ENCODE assay signal across 1 cellular context in the genomic region with DNA sequence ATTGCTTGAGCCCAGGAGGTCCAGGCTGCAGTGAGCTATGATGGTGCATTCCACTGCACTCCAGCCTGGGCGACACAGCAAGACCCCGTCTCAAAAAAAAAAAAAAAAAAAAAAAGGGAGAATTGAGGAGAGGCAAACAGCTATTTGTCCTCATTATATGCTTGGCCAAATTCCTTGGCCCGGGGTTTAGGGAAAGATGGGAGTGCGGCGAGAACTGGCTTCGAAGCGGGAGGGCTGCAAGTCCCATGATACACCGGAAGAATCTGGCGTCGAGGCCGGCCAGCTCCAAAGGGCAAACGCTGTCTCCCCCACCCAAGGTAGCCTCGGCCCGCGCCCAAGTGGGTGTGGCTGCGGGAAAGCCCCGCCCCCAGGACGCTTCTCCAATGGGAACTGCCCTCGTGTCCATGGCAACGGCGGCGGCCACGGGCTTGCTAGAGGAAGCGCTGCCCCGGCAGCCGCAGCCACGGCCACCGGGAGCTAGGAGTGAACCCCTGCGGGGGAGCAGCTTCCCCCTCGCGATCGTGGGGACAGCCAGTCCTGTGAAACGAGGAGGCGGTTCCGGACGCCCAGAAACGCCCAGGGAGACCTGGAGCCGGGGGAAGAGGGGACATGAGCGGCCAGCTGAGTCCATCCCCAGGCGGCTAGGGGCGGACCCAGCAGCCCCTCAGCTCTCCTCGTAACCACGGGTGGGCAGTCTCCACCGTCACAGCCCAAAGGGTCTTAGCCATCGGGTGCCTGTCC.
TF ChIP-seq lines count a peak whose summit lies in the region.

A gene with protein sequence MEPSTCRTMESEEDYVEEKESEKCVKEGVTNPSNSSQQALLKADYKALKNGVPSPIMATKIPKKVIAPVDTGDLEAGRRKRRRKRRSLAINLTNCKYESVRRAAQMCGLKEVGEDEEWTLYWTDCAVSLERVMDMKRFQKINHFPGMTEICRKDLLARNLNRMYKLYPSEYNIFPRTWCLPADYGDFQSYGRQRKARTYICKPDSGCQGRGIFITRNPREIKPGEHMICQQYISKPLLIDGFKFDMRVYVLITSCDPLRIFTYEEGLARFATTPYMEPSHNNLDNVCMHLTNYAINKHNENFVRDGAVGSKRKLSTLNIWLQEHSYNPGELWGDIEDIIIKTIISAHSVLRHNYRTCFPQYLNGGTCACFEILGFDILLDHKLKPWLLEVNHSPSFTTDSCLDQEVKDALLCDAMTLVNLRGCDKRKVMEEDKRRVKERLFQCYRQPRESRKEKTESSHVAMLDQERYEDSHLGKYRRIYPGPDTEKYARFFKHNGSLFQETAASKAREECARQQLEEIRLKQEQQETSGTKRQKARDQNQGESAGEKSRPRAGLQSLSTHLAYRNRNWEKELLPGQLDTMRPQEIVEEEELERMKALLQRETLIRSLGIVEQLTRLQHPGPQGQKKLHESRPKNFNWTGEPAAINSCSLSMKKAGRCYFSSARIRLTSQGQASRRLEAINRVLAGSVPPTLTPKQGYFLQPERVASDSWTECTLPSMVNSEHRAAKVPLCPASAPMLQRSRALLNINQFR (plus strand): TSS at position 434 of the 741 bp plus-strand sequence. CDS start 1,075 bp downstream, outside the sequence.

TF ChIP-seq in K562, 482 proteins besides CTCF, POLR2A, EP300 and RAD21 (continues in another document):
- TF ChIP-seq, protein P1, sequence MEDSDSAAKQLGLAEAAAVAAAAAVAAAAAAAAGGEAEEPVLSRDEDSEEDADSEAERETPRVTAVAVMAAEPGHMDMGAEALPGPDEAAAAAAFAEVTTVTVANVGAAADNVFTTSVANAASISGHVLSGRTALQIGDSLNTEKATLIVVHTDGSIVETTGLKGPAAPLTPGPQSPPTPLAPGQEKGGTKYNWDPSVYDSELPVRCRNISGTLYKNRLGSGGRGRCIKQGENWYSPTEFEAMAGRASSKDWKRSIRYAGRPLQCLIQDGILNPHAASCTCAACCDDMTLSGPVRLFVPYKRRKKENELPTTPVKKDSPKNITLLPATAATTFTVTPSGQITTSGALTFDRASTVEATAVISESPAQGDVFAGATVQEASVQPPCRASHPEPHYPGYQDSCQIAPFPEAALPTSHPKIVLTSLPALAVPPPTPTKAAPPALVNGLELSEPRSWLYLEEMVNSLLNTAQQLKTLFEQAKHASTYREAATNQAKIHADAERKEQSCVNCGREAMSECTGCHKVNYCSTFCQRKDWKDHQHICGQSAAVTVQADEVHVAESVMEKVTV (CRISPR knock-in tag; IDR thresholded peaks at IDR 0.05) = no peak
- TF ChIP-seq EGR1 (conservative IDR thresholded peaks at IDR 0.05) (0 out of 2 replicates have a peak, but pooled peaks have one; percentile 9), JUND (IDR thresholded peaks at IDR 0.05; ENCODE audit: borderline replicate concordance, low read depth, low read length) (peak; percentile 21; the same call in 1 of the 2 replicates), JUND (tag; IDR thresholded peaks at IDR 0.05; ENCODE audit: borderline replicate concordance, low read depth, low read length) (no peak; the same call in 2 of the 3 replicates), MXI1 (IDR thresholded peaks at IDR 0.05; ENCODE audit: low read depth, low read length) (0 out of 2 replicates have a peak, but pooled peaks have one; percentile 45), NFIC (IDR thresholded peaks at IDR 0.05) (peak; percentile 61), YY1 (IDR thresholded peaks at IDR 0.05; ENCODE audit: borderline replicate concordance in 1 of 3, control insufficient read depth in 1 of 3, extremely low read depth in 1 of 3, insufficient read depth in 3 of 3, insufficient read length in 1 of 3, insufficient replicate concordance in 2 of 3, low read depth in 1 of 3, low read length in 2 of 3) (peak in 1 of 3 experiments; percentile 13), SAFB (IDR thresholded peaks at IDR 0.05; ENCODE audit: borderline replicate concordance, low read depth, low read length) (peak; percentile 86; the same call in 1 of the 2 replicates), ATF1 (CRISPR knock-in tag; IDR thresholded peaks at IDR 0.05) (no peak), ATF1 (tag; IDR thresholded peaks at IDR 0.05) (peak; percentile 19; the same call in 1 of the 2 replicates), SUPT5H (IDR thresholded peaks at IDR 0.05) (peak; percentile 47; the same call in 1 of the 2 replicates), MEIS2 (IDR thresholded peaks at IDR 0.05; ENCODE audit: partially characterized antibody) (no peak), ELF2 (CRISPR knock-in tag; IDR thresholded peaks at IDR 0.05) (0 out of 2 replicates have a peak, but pooled peaks have one; percentile 65), ZNF384 (IDR thresholded peaks at IDR 0.05; ENCODE audit: low read depth, low read length) (0 out of 2 replicates have a peak, but pooled peaks have one; percentile 15), ZNF668 (CRISPR knock-in tag; IDR thresholded peaks at IDR 0.05) (no peak), KLF6 (CRISPR knock-in tag; IDR thresholded peaks at IDR 0.05; ENCODE audit: borderline replicate concordance) (peak; percentile 26; the same call in 1 of the 2 replicates), HMGN3 (IDR thresholded peaks at IDR 0.05; ENCODE audit: borderline replicate concordance, extremely low read depth, insufficient read length, low read depth, low read length) (peak; percentile 49), CC2D1A (IDR thresholded peaks at IDR 0.05) (0 out of 2 replicates have a peak, but pooled peaks have one; percentile 26), ELF1 (tag; IDR thresholded peaks at IDR 0.05) (peak; percentile 29; the same call in 1 of the 2 replicates), RB1 (IDR thresholded peaks at IDR 0.05; ENCODE audit: low read depth) (no peak; the same call in 1 of the 2 replicates), ZNF282 (CRISPR knock-in tag; IDR thresholded peaks at IDR 0.05) (no peak), ZNF76 (CRISPR knock-in tag; IDR thresholded peaks at IDR 0.05; ENCODE audit: borderline replicate concordance) (no peak), ZSCAN32 (CRISPR knock-in tag; IDR thresholded peaks at IDR 0.05) (no peak), CEBPG (CRISPR knock-in tag; IDR thresholded peaks at IDR 0.05) (0 out of 2 replicates have a peak, but pooled peaks have one; percentile 27), CEBPG (tag; conservative IDR thresholded peaks at IDR 0.05 in 1 of 2, IDR thresholded peaks at IDR 0.05 in 1 of 2) (no peak), PHF20 (IDR thresholded peaks at IDR 0.05; ENCODE audit: partially characterized antibody) (no peak), NONO (IDR thresholded peaks at IDR 0.05; ENCODE audit: low read depth in 2 of 2, low read length in 1 of 2) (no peak), ZNF12 (CRISPR knock-in tag; IDR thresholded peaks at IDR 0.05) (no peak), ZNF644 (tag; IDR thresholded peaks at IDR 0.05; ENCODE audit: low read depth) (0 out of 2 replicates have a peak, but pooled peaks have one; percentile 32), ETV6 (IDR thresholded peaks at IDR 0.05; ENCODE audit: borderline replicate concordance in 1 of 2, low read depth in 2 of 2, low read length in 1 of 2) (no peak), ETV6 (CRISPR knock-in tag; IDR thresholded peaks at IDR 0.05; ENCODE audit: borderline replicate concordance) (no peak), CSDE1 (IDR thresholded peaks at IDR 0.05) (peak in 1 of 2 experiments; percentile 72; a peak in 1 of 4 replicates), SNRNP70 (optimal IDR thresholded peaks at IDR 0.05; ENCODE audit: low read depth, low read length) (no peak), ILK (tag; IDR thresholded peaks at IDR 0.05; ENCODE audit: borderline replicate concordance, low read depth) (no peak), SP1 (CRISPR knock-in tag; IDR thresholded peaks at IDR 0.05) (peak; percentile 82), ETV1 (tag; conservative IDR thresholded peaks at IDR 0.05; ENCODE audit: low read depth) (no peak), BMI1 (IDR thresholded peaks at IDR 0.05; ENCODE audit: low read length) (peak; percentile 77), SMARCE1 (IDR thresholded peaks at IDR 0.05) (peak; percentile 32; the same call in 1 of the 2 replicates), RFX1 (IDR thresholded peaks at IDR 0.05) (peak; percentile 96), ZEB2 (IDR thresholded peaks at IDR 0.05) (no peak), DPF2 (IDR thresholded peaks at IDR 0.05) (0 out of 2 replicates have a peak, but pooled peaks have one; percentile 49), MAFG (tag; conservative IDR thresholded peaks at IDR 0.05) (no peak), POLR2G (IDR thresholded peaks at IDR 0.05; ENCODE audit: low read depth, low read length) (peak; percentile 84), HDAC1 (IDR thresholded peaks at IDR 0.05) (peak in 1 of 2 experiments; percentile 81; a peak in 1 of 4 replicates), TCF3 (CRISPR knock-in tag; IDR thresholded peaks at IDR 0.05) (no peak)
- TF ChIP-seq, protein P2, sequence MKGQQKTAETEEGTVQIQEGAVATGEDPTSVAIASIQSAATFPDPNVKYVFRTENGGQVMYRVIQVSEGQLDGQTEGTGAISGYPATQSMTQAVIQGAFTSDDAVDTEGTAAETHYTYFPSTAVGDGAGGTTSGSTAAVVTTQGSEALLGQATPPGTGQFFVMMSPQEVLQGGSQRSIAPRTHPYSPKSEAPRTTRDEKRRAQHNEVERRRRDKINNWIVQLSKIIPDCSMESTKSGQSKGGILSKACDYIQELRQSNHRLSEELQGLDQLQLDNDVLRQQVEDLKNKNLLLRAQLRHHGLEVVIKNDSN (CRISPR knock-in tag; IDR thresholded peaks at IDR 0.05) = peak; percentile 42; the same call in 1 of the 2 replicates
- TF ChIP-seq, protein P3, sequence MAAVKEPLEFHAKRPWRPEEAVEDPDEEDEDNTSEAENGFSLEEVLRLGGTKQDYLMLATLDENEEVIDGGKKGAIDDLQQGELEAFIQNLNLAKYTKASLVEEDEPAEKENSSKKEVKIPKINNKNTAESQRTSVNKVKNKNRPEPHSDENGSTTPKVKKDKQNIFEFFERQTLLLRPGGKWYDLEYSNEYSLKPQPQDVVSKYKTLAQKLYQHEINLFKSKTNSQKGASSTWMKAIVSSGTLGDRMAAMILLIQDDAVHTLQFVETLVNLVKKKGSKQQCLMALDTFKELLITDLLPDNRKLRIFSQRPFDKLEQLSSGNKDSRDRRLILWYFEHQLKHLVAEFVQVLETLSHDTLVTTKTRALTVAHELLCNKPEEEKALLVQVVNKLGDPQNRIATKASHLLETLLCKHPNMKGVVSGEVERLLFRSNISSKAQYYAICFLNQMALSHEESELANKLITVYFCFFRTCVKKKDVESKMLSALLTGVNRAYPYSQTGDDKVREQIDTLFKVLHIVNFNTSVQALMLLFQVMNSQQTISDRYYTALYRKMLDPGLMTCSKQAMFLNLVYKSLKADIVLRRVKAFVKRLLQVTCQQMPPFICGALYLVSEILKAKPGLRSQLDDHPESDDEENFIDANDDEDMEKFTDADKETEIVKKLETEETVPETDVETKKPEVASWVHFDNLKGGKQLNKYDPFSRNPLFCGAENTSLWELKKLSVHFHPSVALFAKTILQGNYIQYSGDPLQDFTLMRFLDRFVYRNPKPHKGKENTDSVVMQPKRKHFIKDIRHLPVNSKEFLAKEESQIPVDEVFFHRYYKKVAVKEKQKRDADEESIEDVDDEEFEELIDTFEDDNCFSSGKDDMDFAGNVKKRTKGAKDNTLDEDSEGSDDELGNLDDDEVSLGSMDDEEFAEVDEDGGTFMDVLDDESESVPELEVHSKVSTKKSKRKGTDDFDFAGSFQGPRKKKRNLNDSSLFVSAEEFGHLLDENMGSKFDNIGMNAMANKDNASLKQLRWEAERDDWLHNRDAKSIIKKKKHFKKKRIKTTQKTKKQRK (IDR thresholded peaks at IDR 0.05; ENCODE audit: borderline replicate concordance, low read depth, low read length) = no peak
- TF ChIP-seq, protein P4, sequence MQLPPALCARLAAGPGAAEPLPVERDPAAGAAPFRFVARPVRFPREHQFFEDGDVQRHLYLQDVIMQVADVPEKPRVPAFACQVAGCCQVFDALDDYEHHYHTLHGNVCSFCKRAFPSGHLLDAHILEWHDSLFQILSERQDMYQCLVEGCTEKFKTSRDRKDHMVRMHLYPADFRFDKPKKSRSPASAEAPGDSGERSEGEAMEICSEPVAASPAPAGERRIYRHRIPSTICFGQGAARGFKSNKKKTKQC (CRISPR knock-in tag; IDR thresholded peaks at IDR 0.05) = no peak
- TF ChIP-seq, protein P5, sequence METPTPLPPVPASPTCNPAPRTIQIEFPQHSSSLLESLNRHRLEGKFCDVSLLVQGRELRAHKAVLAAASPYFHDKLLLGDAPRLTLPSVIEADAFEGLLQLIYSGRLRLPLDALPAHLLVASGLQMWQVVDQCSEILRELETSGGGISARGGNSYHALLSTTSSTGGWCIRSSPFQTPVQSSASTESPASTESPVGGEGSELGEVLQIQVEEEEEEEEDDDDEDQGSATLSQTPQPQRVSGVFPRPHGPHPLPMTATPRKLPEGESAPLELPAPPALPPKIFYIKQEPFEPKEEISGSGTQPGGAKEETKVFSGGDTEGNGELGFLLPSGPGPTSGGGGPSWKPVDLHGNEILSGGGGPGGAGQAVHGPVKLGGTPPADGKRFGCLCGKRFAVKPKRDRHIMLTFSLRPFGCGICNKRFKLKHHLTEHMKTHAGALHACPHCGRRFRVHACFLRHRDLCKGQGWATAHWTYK (CRISPR knock-in tag; IDR thresholded peaks at IDR 0.05) = peak; percentile 85
- TF ChIP-seq, protein P6, sequence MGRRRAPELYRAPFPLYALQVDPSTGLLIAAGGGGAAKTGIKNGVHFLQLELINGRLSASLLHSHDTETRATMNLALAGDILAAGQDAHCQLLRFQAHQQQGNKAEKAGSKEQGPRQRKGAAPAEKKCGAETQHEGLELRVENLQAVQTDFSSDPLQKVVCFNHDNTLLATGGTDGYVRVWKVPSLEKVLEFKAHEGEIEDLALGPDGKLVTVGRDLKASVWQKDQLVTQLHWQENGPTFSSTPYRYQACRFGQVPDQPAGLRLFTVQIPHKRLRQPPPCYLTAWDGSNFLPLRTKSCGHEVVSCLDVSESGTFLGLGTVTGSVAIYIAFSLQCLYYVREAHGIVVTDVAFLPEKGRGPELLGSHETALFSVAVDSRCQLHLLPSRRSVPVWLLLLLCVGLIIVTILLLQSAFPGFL (CRISPR knock-in tag; IDR thresholded peaks at IDR 0.05) = no peak
- TF ChIP-seq, protein P7, sequence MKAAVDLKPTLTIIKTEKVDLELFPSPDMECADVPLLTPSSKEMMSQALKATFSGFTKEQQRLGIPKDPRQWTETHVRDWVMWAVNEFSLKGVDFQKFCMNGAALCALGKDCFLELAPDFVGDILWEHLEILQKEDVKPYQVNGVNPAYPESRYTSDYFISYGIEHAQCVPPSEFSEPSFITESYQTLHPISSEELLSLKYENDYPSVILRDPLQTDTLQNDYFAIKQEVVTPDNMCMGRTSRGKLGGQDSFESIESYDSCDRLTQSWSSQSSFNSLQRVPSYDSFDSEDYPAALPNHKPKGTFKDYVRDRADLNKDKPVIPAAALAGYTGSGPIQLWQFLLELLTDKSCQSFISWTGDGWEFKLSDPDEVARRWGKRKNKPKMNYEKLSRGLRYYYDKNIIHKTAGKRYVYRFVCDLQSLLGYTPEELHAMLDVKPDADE (conservative IDR thresholded peaks at IDR 0.05; ENCODE audit: control insufficient read depth, low read depth, low read length) = peak; percentile 48
- TF ChIP-seq, protein P8, sequence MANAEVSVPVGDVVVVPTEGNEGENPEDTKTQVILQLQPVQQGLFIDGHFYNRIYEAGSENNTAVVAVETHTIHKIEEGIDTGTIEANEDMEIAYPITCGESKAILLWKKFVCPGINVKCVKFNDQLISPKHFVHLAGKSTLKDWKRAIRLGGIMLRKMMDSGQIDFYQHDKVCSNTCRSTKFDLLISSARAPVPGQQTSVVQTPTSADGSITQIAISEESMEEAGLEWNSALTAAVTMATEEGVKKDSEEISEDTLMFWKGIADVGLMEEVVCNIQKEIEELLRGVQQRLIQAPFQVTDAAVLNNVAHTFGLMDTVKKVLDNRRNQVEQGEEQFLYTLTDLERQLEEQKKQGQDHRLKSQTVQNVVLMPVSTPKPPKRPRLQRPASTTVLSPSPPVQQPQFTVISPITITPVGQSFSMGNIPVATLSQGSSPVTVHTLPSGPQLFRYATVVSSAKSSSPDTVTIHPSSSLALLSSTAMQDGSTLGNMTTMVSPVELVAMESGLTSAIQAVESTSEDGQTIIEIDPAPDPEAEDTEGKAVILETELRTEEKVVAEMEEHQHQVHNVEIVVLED (CRISPR knock-in tag; IDR thresholded peaks at IDR 0.05) = no peak
